8 cellular contexts compared by ENCODE assay signal in the genomic region with DNA sequence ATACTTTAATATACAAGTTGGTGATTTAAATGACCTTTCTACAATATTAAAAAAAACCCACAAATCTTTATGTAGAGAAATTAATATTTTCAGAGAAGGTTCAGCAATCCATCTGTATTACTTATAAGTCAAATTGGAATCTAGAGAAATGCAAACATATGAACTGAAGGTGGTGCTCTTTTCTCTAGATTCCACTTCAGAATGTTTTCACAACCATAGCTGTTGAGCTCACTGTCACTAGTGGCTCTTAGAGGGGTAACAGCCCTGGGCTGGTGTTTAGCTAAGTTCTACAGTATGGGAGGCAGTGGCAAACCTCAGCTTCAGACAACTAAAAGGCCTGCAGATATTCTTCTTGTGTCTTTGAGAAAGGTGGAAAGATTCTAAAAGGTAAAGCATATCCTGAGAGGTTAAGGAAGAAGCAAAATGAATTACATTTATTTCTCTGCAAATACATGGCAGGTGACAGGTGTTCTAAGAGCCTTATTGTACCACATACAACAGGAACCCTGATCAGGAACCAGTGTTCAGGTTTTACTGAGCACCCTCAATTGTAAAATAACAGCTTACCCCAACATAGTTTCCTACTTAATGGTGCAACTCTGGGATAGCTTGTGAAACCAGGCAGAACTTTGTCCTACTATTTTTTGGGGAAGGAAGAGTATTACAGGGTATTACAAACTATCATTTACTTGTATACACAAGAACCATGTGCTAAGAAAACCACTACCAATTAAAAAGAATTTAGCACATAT. TPM values are rescaled to one million over a fixed set of nuclear protein-coding genes. Genes with fewer than 3 reads are reported as not detected.
DNase-seq lines count a peak whose midpoint lies in the region; ATAC-seq, FAIRE-seq and TF ChIP-seq lines count a peak whose summit lies in the region.

No MANE protein-coding gene starts in this region.

- intact Hi-C loops in left lung (cut with DNase I), result no loop called here

- no peaks in the 10 kb centered on the region for H3K9me3 ChIP-seq in left lung

- H3K27me3 Mint-ChIP-seq in activated naive CD8-positive, alpha-beta T cell treated with anti-CD3 and anti-CD28 coated beads, Interleukin-2, amount 10 ng/mL, durations not matched to agents 7 days and 5 days, result no peaks in the 10 kb centered on the region

- POLR2A ChIA-PET in activated naive CD8-positive, alpha-beta T cell treated with anti-CD3 and anti-CD28 coated beads, Interleukin-2, amount 10 ng/mL, durations not matched to agents 7 days and 5 days (lab: Charles Lee), result interaction anchor here (0.6 to 1.3 kb wide), 6 partner anchors 36 to 184 kb away, joined by 3 to 6 read pairs (median 5); a partner anchor contains a TSS

- peak; percentile 42 for TF ChIP-seq CTCF in D721Med (IDR thresholded peaks at IDR 0.05; ENCODE audit: insufficient read depth, missing control alignments)
- no peak for TF ChIP-seq CTCF in left lung (IDR thresholded peaks at IDR 0.05)

- H3K36me3 ChIP-seq in left lung, result peaks cover 0 to 11% of the 10 kb centered on the region in 2 donors

- peaks cover 28% of the 10 kb centered on the region for H3K36me3 Mint-ChIP-seq in activated naive CD8-positive, alpha-beta T cell treated with anti-CD3 and anti-CD28 coated beads, Interleukin-2, amount 10 ng/mL, durations not matched to agents 7 days and 5 days

- FAIRE-seq in D721Med (lab: Jason Lieb, UNC), result no peak

- H3K27me3 ChIP-seq in left lung, result no peaks in the 10 kb centered on the region

- H3K4me3 ChIP-seq in left lung, result no peak overlapping the region

- no peaks in the 10 kb centered on the region for H3K9me3 Mint-ChIP-seq in activated naive CD8-positive, alpha-beta T cell treated with anti-CD3 and anti-CD28 coated beads, Interleukin-2, amount 10 ng/mL, durations not matched to agents 7 days and 5 days

- peak; percentile 94 for ATAC-seq in activated naive CD8-positive, alpha-beta T cell treated with anti-CD3 and anti-CD28 coated beads, Interleukin-2, amount 10 ng/mL, durations not matched to agents 7 days and 5 days (ENCODE audit: low read depth)
- ATAC-seq in left lung (peak; percentile 86), HG03571 (IDR thresholded peaks at IDR 0.05; ENCODE audit: unreplicated experiment) (no peak), GM18909 (IDR thresholded peaks at IDR 0.05; ENCODE audit: poor library complexity, unreplicated experiment) (no peak), GM18870 (IDR thresholded peaks at IDR 0.05; ENCODE audit: unreplicated experiment) (no peak), HG03097 (IDR thresholded peaks at IDR 0.05; ENCODE audit: low FRiP score, unreplicated experiment) (no peak)

- TF ChIP-seq RAD21 in Ishikawa (IDR thresholded peaks at IDR 0.05; ENCODE audit: low read depth), result peak; percentile 27; the same call in 1 of the 2 replicates

- peaks cover 25% of the 10 kb centered on the region for H3K4me1 Mint-ChIP-seq in activated naive CD8-positive, alpha-beta T cell treated with anti-CD3 and anti-CD28 coated beads, Interleukin-2, amount 10 ng/mL, durations not matched to agents 7 days and 5 days

- H3K27ac ChIP-seq in left lung, result peak overlapping the region in 1 of 2 donors; percentile 82

- DNase-seq in D721Med (ENCODE audit: insufficient read length, low spot score) (no peak), left lung (no peak)
- DNase-seq in activated naive CD8-positive, alpha-beta T cell treated with anti-CD3 and anti-CD28 coated beads, Interleukin-2, amount 10 ng/mL, durations not matched to agents 7 days and 5 days, result no peak

- peaks cover 0 to 40% of the 10 kb centered on the region in 2 donors for H3K4me1 ChIP-seq in left lung

- TF ChIP-seq EP300 in Ishikawa (IDR thresholded peaks at IDR 0.05; ENCODE audit: borderline replicate concordance), result no peak

- H3K4me3 Mint-ChIP-seq in activated naive CD8-positive, alpha-beta T cell treated with anti-CD3 and anti-CD28 coated beads, Interleukin-2, amount 10 ng/mL, durations not matched to agents 7 days and 5 days, result no peak overlapping the region

- peak overlapping the region; percentile 72 for H3K27ac Mint-ChIP-seq in activated naive CD8-positive, alpha-beta T cell treated with anti-CD3 and anti-CD28 coated beads, Interleukin-2, amount 10 ng/mL, durations not matched to agents 7 days and 5 days

TF ChIP-seq in Ishikawa, 13 proteins besides CTCF, POLR2A, EP300 and RAD21:
- no peak for TF ChIP-seq TCF12 (IDR thresholded peaks at IDR 0.05; ENCODE audit: low read depth)
- TF ChIP-seq NFIC (IDR thresholded peaks at IDR 0.05), result no peak
- TF ChIP-seq TAF1 (IDR thresholded peaks at IDR 0.05; ENCODE audit: low read depth), result no peak
- TF ChIP-seq, protein P1, sequence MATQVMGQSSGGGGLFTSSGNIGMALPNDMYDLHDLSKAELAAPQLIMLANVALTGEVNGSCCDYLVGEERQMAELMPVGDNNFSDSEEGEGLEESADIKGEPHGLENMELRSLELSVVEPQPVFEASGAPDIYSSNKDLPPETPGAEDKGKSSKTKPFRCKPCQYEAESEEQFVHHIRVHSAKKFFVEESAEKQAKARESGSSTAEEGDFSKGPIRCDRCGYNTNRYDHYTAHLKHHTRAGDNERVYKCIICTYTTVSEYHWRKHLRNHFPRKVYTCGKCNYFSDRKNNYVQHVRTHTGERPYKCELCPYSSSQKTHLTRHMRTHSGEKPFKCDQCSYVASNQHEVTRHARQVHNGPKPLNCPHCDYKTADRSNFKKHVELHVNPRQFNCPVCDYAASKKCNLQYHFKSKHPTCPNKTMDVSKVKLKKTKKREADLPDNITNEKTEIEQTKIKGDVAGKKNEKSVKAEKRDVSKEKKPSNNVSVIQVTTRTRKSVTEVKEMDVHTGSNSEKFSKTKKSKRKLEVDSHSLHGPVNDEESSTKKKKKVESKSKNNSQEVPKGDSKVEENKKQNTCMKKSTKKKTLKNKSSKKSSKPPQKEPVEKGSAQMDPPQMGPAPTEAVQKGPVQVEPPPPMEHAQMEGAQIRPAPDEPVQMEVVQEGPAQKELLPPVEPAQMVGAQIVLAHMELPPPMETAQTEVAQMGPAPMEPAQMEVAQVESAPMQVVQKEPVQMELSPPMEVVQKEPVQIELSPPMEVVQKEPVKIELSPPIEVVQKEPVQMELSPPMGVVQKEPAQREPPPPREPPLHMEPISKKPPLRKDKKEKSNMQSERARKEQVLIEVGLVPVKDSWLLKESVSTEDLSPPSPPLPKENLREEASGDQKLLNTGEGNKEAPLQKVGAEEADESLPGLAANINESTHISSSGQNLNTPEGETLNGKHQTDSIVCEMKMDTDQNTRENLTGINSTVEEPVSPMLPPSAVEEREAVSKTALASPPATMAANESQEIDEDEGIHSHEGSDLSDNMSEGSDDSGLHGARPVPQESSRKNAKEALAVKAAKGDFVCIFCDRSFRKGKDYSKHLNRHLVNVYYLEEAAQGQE (IDR thresholded peaks at IDR 0.05; ENCODE audit: low read depth), result no peak
- no peak for TF ChIP-seq CEBPB (IDR thresholded peaks at IDR 0.05)
- TF ChIP-seq, protein P2, sequence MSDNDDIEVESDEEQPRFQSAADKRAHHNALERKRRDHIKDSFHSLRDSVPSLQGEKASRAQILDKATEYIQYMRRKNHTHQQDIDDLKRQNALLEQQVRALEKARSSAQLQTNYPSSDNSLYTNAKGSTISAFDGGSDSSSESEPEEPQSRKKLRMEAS (IDR thresholded peaks at IDR 0.05), result no peak

RNA-seq across cellular contexts. Expression of a gene that starts 56.6 kb away (rescaled TPM):
- 100 to 1,000 TPM; 222 to 229 TPM for total RNA-seq in activated naive CD8-positive, alpha-beta T cell treated with anti-CD3 and anti-CD28 coated beads, Interleukin-2, amount 10 ng/mL, durations not matched to agents 7 days and 5 days
- 100 to 1,000 TPM; 128 to 197 TPM for total RNA-seq in left lung

Comparison
In these comparisons a context has a peak if more than half of its experiments do, and no peak if none do; other contexts are left out.
1. ATAC-seq: peak in activated naive CD8-positive, alpha-beta T cell treated with anti-CD3 and anti-CD28 coated beads, Interleukin-2, amount 10 ng/mL, durations not matched to agents 7 days and 5 days (single experiment) and left lung (single experiment); none in HG03571 (single experiment), GM18909 (single experiment), GM18870 (single experiment) and HG03097 (single experiment).